Comparison of ENCODE assay signal across 32 cellular contexts in genomic region chr19:18059902-18060301, GRCh38. TPM values are rescaled to one million over a fixed set of nuclear protein-coding genes. Genes with fewer than 3 reads are reported as not detected.
"Had no signal": no experiment of that assay in that cellular context is flagged by ENCODE, and none has a peak within 500 bp of the region (broad histone marks: within the 10 kb centered on the region; RNA-seq: fewer than 3 reads in every experiment).

No MANE protein-coding gene starts in this region.

- H3K27ac ChIP-seq: adrenal gland, body of pancreas, breast epithelium, SJCRH30, SK-N-MC, WERI-Rb-1 had no signal

- H3K36me3 ChIP-seq: adrenal gland, breast epithelium, MG63, SJCRH30, WERI-Rb-1 had no signal

- FAIRE-seq: astrocyte had no signal

- H3K4me1 ChIP-seq: breast epithelium had no signal

- H3K27me3 ChIP-seq: adrenal gland, body of pancreas, breast epithelium, MG63 had no signal

- H3K9me3 Mint-ChIP-seq: activated naive CD4-positive, alpha-beta T cell treated with anti-CD3 and anti-CD28 coated beads for 36 hours; activated naive CD4-positive, alpha-beta T cell treated with anti-CD3 and anti-CD28 coated beads, Interleukin-2, amount 50 U/mL, for 72 hours; activated T-cell treated with anti-CD3 and anti-CD28 coated beads, Interleukin-2, amount 50 U/mL, for 4 hours; activated T-helper 1 cell treated with anti-CD3 and anti-CD28 coated beads, Interleukin-12 subunit alpha, Interleukin-12 subunit beta, Interleukin-2, Interleukin-4 antibody, amounts not matched to agents 30 ng/mL and 10 ng/mL and 1 ng/mL, durations not matched to agents 14 hours and 24 hours and 36 hours had no signal

- H3K36me3 Mint-ChIP-seq: activated naive CD4-positive, alpha-beta T cell treated with anti-CD3 and anti-CD28 coated beads, Interleukin-2, amount 50 U/mL, for 72 hours had no signal

- H3K9me3 ChIP-seq: adrenal gland, body of pancreas, breast epithelium, MG63, SJCRH30 had no signal

- DNase-seq: activated CD4-positive, alpha-beta T cell treated with anti-CD3 and anti-CD28 coated beads for 1 hour; activated CD4-positive, alpha-beta T cell treated with anti-CD3 and anti-CD28 coated beads for 48 hours; activated CD4-positive, alpha-beta T cell treated with anti-CD3 and anti-CD28 coated beads, Interleukin-2, amount 50 U/mL, for 48 hours; activated CD4-positive, CD25-positive, alpha-beta regulatory T cell; activated CD8-positive, alpha-beta T cell treated with anti-CD3 and anti-CD28 coated beads, Interleukin-2, amount 10 ng/mL, durations not matched to agents 7 days and 5 days; activated gamma-delta T cell treated with Interleukin-2 at 50 U/mL for 16 hours; activated naive CD4-positive, alpha-beta T cell treated with anti-CD3 and anti-CD28 coated beads for 36 hours; activated T-cell treated with anti-CD3 and anti-CD28 coated beads, Interleukin-2, amount 50 U/mL, for 4 hours; adrenal gland; body of pancreas; Kasumi-1; MG63; NCI-H1092 treated with DMSO at 0.1 percent for 48 hours; NCI-H1417; NCI-H146; NCI-H187; NCI-H2029 treated with DMSO at 0.1 percent for 48 hours; NCI-H2107; NCI-H510A; NCI-H526; NCI-H748 treated with DMSO at 0.1 percent for 48 hours; NK-92 treated with Interleukin-12 subunit alpha and Interleukin-12 subunit beta, amount 100 ng/mL, for 24 hours; SHP77; SJCRH30; T1000 had no signal

- H3K4me3 Mint-ChIP-seq: activated CD8-positive, alpha-beta T cell treated with anti-CD3 and anti-CD28 coated beads, Interleukin-2, amount 10 ng/mL, durations not matched to agents 7 days and 5 days; activated naive CD4-positive, alpha-beta T cell treated with anti-CD3 and anti-CD28 coated beads for 36 hours; activated T-cell treated with anti-CD3 and anti-CD28 coated beads, Interleukin-2, amount 50 U/mL, for 4 hours; activated T-helper 1 cell treated with anti-CD3 and anti-CD28 coated beads, Interleukin-12 subunit alpha, Interleukin-12 subunit beta, Interleukin-2, Interleukin-4 antibody, amounts not matched to agents 30 ng/mL and 10 ng/mL and 1 ng/mL, durations not matched to agents 14 hours and 24 hours and 36 hours had no signal

- H3K27ac Mint-ChIP-seq: activated CD8-positive, alpha-beta T cell treated with anti-CD3 and anti-CD28 coated beads, Interleukin-2, amount 10 ng/mL, durations not matched to agents 7 days and 5 days; activated naive CD4-positive, alpha-beta T cell treated with anti-CD3 and anti-CD28 coated beads for 36 hours; activated naive CD4-positive, alpha-beta T cell treated with anti-CD3 and anti-CD28 coated beads, Interleukin-2, amount 50 U/mL, for 72 hours; activated T-helper 1 cell treated with anti-CD3 and anti-CD28 coated beads, Interleukin-12 subunit alpha, Interleukin-12 subunit beta, Interleukin-2, Interleukin-4 antibody, amounts not matched to agents 30 ng/mL and 10 ng/mL and 1 ng/mL, durations not matched to agents 14 hours and 24 hours and 36 hours had no signal

- ATAC-seq: activated CD8-positive, alpha-beta T cell treated with anti-CD3 and anti-CD28 coated beads, Interleukin-2, amount 10 ng/mL, durations not matched to agents 7 days and 5 days; activated naive CD4-positive, alpha-beta T cell treated with anti-CD3 and anti-CD28 coated beads, Interleukin-2, amount 50 U/mL, for 72 hours; activated T-cell treated with anti-CD3 and anti-CD28 coated beads, Interleukin-2, amount 50 U/mL, for 4 hours; body of pancreas; Panc1 had no signal

- H3K4me3 ChIP-seq: adrenal gland, body of pancreas, breast epithelium, MG63, SJCRH30, SK-N-MC had no signal

RNA-seq across cellular contexts. Expression of gene IL12RB1, which starts 26.8 kb away (rescaled TPM):
- total RNA-seq: SJCRH30 had no signal
